Comparison of ENCODE assay signal across 11 cellular contexts in genomic region chr6:27279513-27280063, GRCh38. TPM values are rescaled to one million over a fixed set of nuclear protein-coding genes. Genes with fewer than 3 reads are reported as not detected.
DNase-seq lines count a peak whose midpoint lies in the region; ATAC-seq and TF ChIP-seq lines count a peak whose summit lies in the region.
"Had no signal": no experiment of that assay in that cellular context is flagged by ENCODE, and none has a peak within 500 bp of the region (broad histone marks: within the 10 kb centered on the region; RNA-seq: fewer than 3 reads in every experiment).

No MANE protein-coding gene starts in this region.

- POLR2A ChIA-PET in PC-9 (lab: Charles Lee; ENCODE audit: unreplicated experiment), result interaction anchor here (0.6 kb wide), 2 partner anchors 729 to 1175 kb away, joined by 8 to 24 read pairs; no protein-coding TSS in a partner anchor

- peaks cover 15% of the 10 kb centered on the region for H3K4me1 Mint-ChIP-seq in activated CD8-positive, alpha-beta memory T cell treated with anti-CD3 and anti-CD28 coated beads, Interleukin-2, amount 10 ng/mL, durations not matched to agents 7 days and 5 days
- H3K4me1 Mint-ChIP-seq in stimulated activated effector memory CD8-positive, alpha-beta T cell treated with anti-CD3 and anti-CD28 coated beads, Interleukin-12 subunit alpha, Interleukin-12 subunit beta, amount 100 ng/mL, for 72 hours, result peaks cover 5% of the 10 kb centered on the region

- H3K9me3 Mint-ChIP-seq in activated CD8-positive, alpha-beta memory T cell treated with anti-CD3 and anti-CD28 coated beads, Interleukin-2, amount 10 ng/mL, durations not matched to agents 7 days and 5 days (ENCODE audit: low read depth), result peaks cover 16% of the 10 kb centered on the region
- H3K9me3 Mint-ChIP-seq in stimulated activated effector memory CD8-positive, alpha-beta T cell treated with anti-CD3 and anti-CD28 coated beads, Interleukin-12 subunit alpha, Interleukin-12 subunit beta, amount 100 ng/mL, for 72 hours, result peaks cover 6% of the 10 kb centered on the region

- peak overlapping the region; percentile 86 for H2AFZ ChIP-seq in PC-9

- H3K36me3 Mint-ChIP-seq in activated CD8-positive, alpha-beta memory T cell treated with anti-CD3 and anti-CD28 coated beads, Interleukin-2, amount 10 ng/mL, durations not matched to agents 7 days and 5 days, result peaks cover 18% of the 10 kb centered on the region
- peaks cover 17% of the 10 kb centered on the region for H3K36me3 Mint-ChIP-seq in stimulated activated effector memory CD8-positive, alpha-beta T cell treated with anti-CD3 and anti-CD28 coated beads, Interleukin-12 subunit alpha, Interleukin-12 subunit beta, amount 100 ng/mL, for 72 hours

- peaks cover 8% of the 10 kb centered on the region for H3F3A ChIP-seq in PC-9 (ENCODE audit: insufficient read depth, low read depth)

- peak overlapping the region; percentile 60 for H3K4me3 ChIP-seq in PC-9
- H3K4me3 ChIP-seq in epithelial cell of proximal tubule (ENCODE audit: low read depth, low read length), result peak overlapping the region; percentile 51
- H3K4me3 ChIP-seq in heart left ventricle, result no peak overlapping the region

- BruUV-seq in PC-9 (replicated peaks; lab: Mats Ljungman, UMichigan), result TSS peak; percentile 47

- H3K27ac ChIP-seq in PC-9 (no peak overlapping the region), heart left ventricle (no peak overlapping the region)
- H3K27ac ChIP-seq: RWPE1 had no signal

- H3K4me1 ChIP-seq in PC-9 (replicated peaks; ENCODE audit: insufficient read depth) (peaks cover 5% of the 10 kb centered on the region), heart left ventricle (no peaks in the 10 kb centered on the region)

- no peak for TF ChIP-seq POLR2A in heart left ventricle (IDR thresholded peaks at IDR 0.05)

- peak overlapping the region; percentile 60 for H3K4me3 Mint-ChIP-seq in activated CD8-positive, alpha-beta memory T cell treated with anti-CD3 and anti-CD28 coated beads, Interleukin-2, amount 10 ng/mL, durations not matched to agents 7 days and 5 days
- H3K4me3 Mint-ChIP-seq in stimulated activated effector memory CD8-positive, alpha-beta T cell treated with anti-CD3 and anti-CD28 coated beads, Interleukin-12 subunit alpha, Interleukin-12 subunit beta, amount 100 ng/mL, for 72 hours, result no peak overlapping the region

- H3K9me2 ChIP-seq in PC-9 (ENCODE audit: insufficient read depth), result no peaks in the 10 kb centered on the region

- H3K27ac Mint-ChIP-seq in activated CD8-positive, alpha-beta memory T cell treated with anti-CD3 and anti-CD28 coated beads, Interleukin-2, amount 10 ng/mL, durations not matched to agents 7 days and 5 days, result no peak overlapping the region
- H3K27ac Mint-ChIP-seq in stimulated activated effector memory CD8-positive, alpha-beta T cell treated with anti-CD3 and anti-CD28 coated beads, Interleukin-12 subunit alpha, Interleukin-12 subunit beta, amount 100 ng/mL, for 72 hours, result peak overlapping the region; percentile 20

- DNase-seq in activated CD8-positive, alpha-beta memory T cell treated with anti-CD3 and anti-CD28 coated beads, Interleukin-2, amount 10 ng/mL, durations not matched to agents 7 days and 5 days, result no peak
- no peak for DNase-seq in activated CD8-positive, alpha-beta memory T cell treated with anti-CD3 and anti-CD28 coated beads, Interleukin-2, amount 50 U/mL, for 4 hours
- peak in 1 of 2 experiments; percentile 46 for DNase-seq in PC-9
- no peak for DNase-seq in epithelial cell of proximal tubule (ENCODE audit: low read depth)
- no peak for DNase-seq in stimulated activated effector memory CD8-positive, alpha-beta T cell treated with anti-CD3 and anti-CD28 coated beads, Interleukin-12 subunit alpha, Interleukin-12 subunit beta, amount 100 ng/mL, for 72 hours (ENCODE audit: low spot score in 2 of 2)
- DNase-seq in cerebellar nuclear complex (lab: John Stamatoyannopoulos, UW), result no peak
- DNase-seq in heart left ventricle, result no peak
- no peak for DNase-seq in stimulated activated CD4-positive, alpha-beta T cell treated with anti-CD3 and anti-CD28 coated beads, Interleukin-12 subunit alpha, Interleukin-12 subunit beta, amount 100 ng/mL, for 4 hours
- DNase-seq: COR-L47, kidney had no signal

- no peaks in the 10 kb centered on the region for H3K79me2 ChIP-seq in PC-9 (ENCODE audit: low read depth)

- peaks cover 80% of the 10 kb centered on the region for H3K27me3 Mint-ChIP-seq in activated CD8-positive, alpha-beta memory T cell treated with anti-CD3 and anti-CD28 coated beads, Interleukin-2, amount 10 ng/mL, durations not matched to agents 7 days and 5 days

- TF ChIP-seq CTCF in PC-9 (conservative IDR thresholded peaks at IDR 0.05) (no peak), epithelial cell of proximal tubule (conservative IDR thresholded peaks at IDR 0.05; ENCODE audit: low read depth, low read length) (no peak), heart left ventricle (IDR thresholded peaks at IDR 0.05) (no peak)

- H3K36me3 ChIP-seq in PC-9 (ENCODE audit: low read depth) (no peaks in the 10 kb centered on the region), heart left ventricle (no peaks in the 10 kb centered on the region)

- intact Hi-C loops in PC-9 (cut with micrococcal nuclease; ENCODE audit: unreplicated experiment), result loop anchor here (1.0 kb wide), 1 partner anchor 16 kb away; no protein-coding TSS in a partner anchor
- intact Hi-C loops in heart left ventricle (cut with DNase I), result no loop called here

- H3K4me2 ChIP-seq in PC-9, result peak overlapping the region; percentile 76

- CTCF ChIA-PET in activated CD8-positive, alpha-beta memory T cell treated with anti-CD3 and anti-CD28 coated beads, Interleukin-2, amount 10 ng/mL, durations not matched to agents 7 days and 5 days (lab: Charles Lee), result interaction anchor here (1.1 to 2.0 kb wide), 2 partner anchors 16 to 17 kb away, joined by 3 to 4 read pairs; no protein-coding TSS in a partner anchor
- CTCF ChIA-PET in PC-9 (lab: Charles Lee), result interaction anchor here (0.7 kb wide), 1 partner anchor 615 kb away, joined by 6 read pairs; no protein-coding TSS in a partner anchor

- no peak for ATAC-seq in activated CD8-positive, alpha-beta memory T cell treated with anti-CD3 and anti-CD28 coated beads, Interleukin-2, amount 10 ng/mL, durations not matched to agents 7 days and 5 days
- ATAC-seq in stimulated activated effector memory CD8-positive, alpha-beta T cell treated with anti-CD3 and anti-CD28 coated beads, Interleukin-12 subunit alpha, Interleukin-12 subunit beta, amount 100 ng/mL, for 72 hours, result no peak
- no peak for ATAC-seq in heart left ventricle

- H4K20me1 ChIP-seq in PC-9 (ENCODE audit: insufficient read depth), result no peaks in the 10 kb centered on the region

- no peaks in the 10 kb centered on the region for H3K9me3 ChIP-seq in PC-9 (ENCODE audit: insufficient read depth, low read depth)
- H3K9me3 ChIP-seq in heart left ventricle, result peaks cover 0 to 17% (median 0%) of the 10 kb centered on the region in 12 donors

- 5 to 7% (median 5%) methylated on average over 24 of the region's 24 CpGs for WGBS in heart left ventricle, 4 donors

- H3K27me3 ChIP-seq in PC-9 (ENCODE audit: insufficient read depth, low read depth) (no peaks in the 10 kb centered on the region), heart left ventricle (peaks cover 32 to 100% (median 92%) of the 10 kb centered on the region in 9 donors)

RNA-seq across cellular contexts. Expression of gene PRSS16, which starts 32.1 kb away (rescaled TPM):
- total RNA-seq in activated CD8-positive, alpha-beta memory T cell treated with anti-CD3 and anti-CD28 coated beads, Interleukin-2, amount 10 ng/mL, durations not matched to agents 7 days and 5 days, result under 1 TPM; 0.33 to 0.82 TPM
- total RNA-seq in PC-9 (2021), result 32.3 and 32.5 TPM in 2 replicates
- 1.0 and 2.8 TPM in 2 replicates for total RNA-seq in epithelial cell of proximal tubule
- 1 to 10 TPM in 1 of 9 donors, under 1 TPM in 1, not detected in 7; 0.11 to 1.5 TPM for total RNA-seq in heart left ventricle
- polyA plus RNA-seq in heart left ventricle, result not detected

RNA-seq across cellular contexts. Expression of gene POM121L2, which starts 32.5 kb away (rescaled TPM):
- total RNA-seq in activated CD8-positive, alpha-beta memory T cell treated with anti-CD3 and anti-CD28 coated beads, Interleukin-2, amount 10 ng/mL, durations not matched to agents 7 days and 5 days, result not detected
- total RNA-seq in PC-9 (2021) (0.26 TPM in 1 of 2 replicates, not detected in the other), epithelial cell of proximal tubule (not detected in 2 replicates), heart left ventricle (not detected)
- not detected for polyA plus RNA-seq in heart left ventricle
- total RNA-seq: kidney had no signal

Comparison
In these comparisons a context has a peak if more than half of its experiments do, and no peak if none do; other contexts are left out.
1. H3K4me3 ChIP-seq: peak in PC-9 (single experiment) and epithelial cell of proximal tubule (single experiment); none in heart left ventricle (0 of 12).